ENCODE assay signal across 1 cellular context in genomic region chr15:96666979-96667378, GRCh38.
TF ChIP-seq lines count a peak whose summit lies in the region.
"Not testable (repeated sequence)": the region's sequence is repeated elsewhere in the genome, so short reads cannot be mapped to it uniquely, and the experiment has no call there.

No MANE protein-coding gene starts in this region.

- not testable (repeated sequence) for H3K4me1 ChIP-seq in HEK293 (ENCODE audit: control insufficient read depth, insufficient read depth, low read length)

- H3K4me3 ChIP-seq in HEK293 (ENCODE audit: low read depth, low read length): not testable (repeated sequence)

- not testable (repeated sequence) for H3K36me3 ChIP-seq in HEK293 (ENCODE audit: control insufficient read depth in 2 of 2, insufficient read depth in 1 of 2, low read length in 2 of 2)

- CTCF ChIA-PET in HEK293 (lab: Yijun Ruan, JAX): not testable (repeated sequence)

- not testable (repeated sequence) for H3K27ac ChIP-seq in HEK293 (ENCODE audit: extremely low read depth, low read depth, low read length)

- not testable (repeated sequence) for TF ChIP-seq CTCF in HEK293 (tag by site-specific recombination; IDR thresholded peaks at IDR 0.05)

- POLR2A ChIA-PET in HEK293 (lab: Yijun Ruan, JAX): not testable (repeated sequence)

- H3K9me3 ChIP-seq in HEK293 (ENCODE audit: control insufficient read depth, insufficient read depth, low read depth, low read length): not testable (repeated sequence)

TF ChIP-seq in HEK293, 187 proteins besides CTCF, POLR2A, EP300 and RAD21:
- TF ChIP-seq SCRT1 (tag by site-specific recombination; IDR thresholded peaks at IDR 0.05; ENCODE audit: borderline replicate concordance): peak; percentile 57; the same call in 1 of the 2 replicates
- peak; percentile 63 for TF ChIP-seq SCRT2 (tag by site-specific recombination; IDR thresholded peaks at IDR 0.05)
TF ChIP-seq in HEK293: peak in this region for 2; not testable (repeated sequence) for 185.
